In the genomic region with DNA sequence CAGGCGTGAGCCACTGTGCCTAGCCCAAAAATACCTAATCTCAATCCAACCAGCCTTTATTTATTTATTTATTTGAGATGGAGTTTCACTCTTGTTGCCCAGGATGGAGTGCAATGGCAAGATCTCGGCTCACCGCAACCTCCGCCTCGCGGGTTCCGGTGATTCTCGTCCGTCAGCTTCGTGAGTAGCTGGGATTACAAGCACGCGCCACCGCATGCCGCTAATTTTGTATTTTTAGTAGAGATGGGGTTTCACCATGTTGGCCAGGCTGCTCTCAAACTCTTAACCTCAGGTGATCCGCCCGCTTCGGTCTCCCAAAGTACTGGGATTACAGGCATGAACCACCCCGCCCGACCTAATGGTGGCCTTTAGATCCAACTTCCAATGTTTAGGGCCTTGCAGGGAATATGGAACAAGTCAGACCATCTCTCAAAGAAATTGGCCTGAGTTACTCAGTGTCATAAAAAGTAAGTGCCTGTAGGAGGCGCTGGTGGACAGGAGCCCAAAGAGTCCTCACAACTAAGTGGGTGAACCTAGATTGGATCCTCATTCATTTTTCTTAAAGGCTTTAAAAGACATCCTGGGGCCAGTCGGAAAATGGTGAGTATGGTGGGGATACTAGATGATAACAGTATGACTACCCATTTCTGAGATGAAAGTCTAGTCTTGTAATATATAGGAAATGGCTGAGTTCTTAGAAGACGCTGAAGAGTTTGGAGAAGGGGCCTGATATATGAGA, we compare ENCODE assay signal across 10 cellular contexts. TPM values are rescaled to one million over a fixed set of nuclear protein-coding genes. Genes with fewer than 3 reads are reported as not detected.
DNase-seq lines count a peak whose midpoint lies in the region; ATAC-seq and TF ChIP-seq lines count a peak whose summit lies in the region.
"Had no signal": no experiment of that assay in that cellular context is flagged by ENCODE, and none has a peak within 500 bp of the region (broad histone marks: within the 10 kb centered on the region; RNA-seq: fewer than 3 reads in every experiment).

No MANE protein-coding gene starts in this region.

- no peak overlapping the region for H3K4me2 ChIP-seq in GM23248 (ENCODE audit: unreplicated experiment)

- no peaks in the 10 kb centered on the region for H3F3A ChIP-seq in GM23248 (ENCODE audit: insufficient read depth)

- H3K4me3 ChIP-seq in CD8-positive, alpha-beta T cell (ENCODE audit: low read depth, low read length): no peak overlapping the region
- no peak overlapping the region for H3K4me3 ChIP-seq in GM23248
- H3K4me3 ChIP-seq in Panc1 (ENCODE audit: low read depth in 2 of 2, low read length in 2 of 2): no peak overlapping the region
- no peak overlapping the region for H3K4me3 ChIP-seq in astrocyte of the spinal cord (ENCODE audit: low read depth, low read length)
- H3K4me3 ChIP-seq: SK-N-MC had no signal

- H3K36me3 ChIP-seq in CD8-positive, alpha-beta T cell (ENCODE audit: insufficient read depth, low read length): no peaks in the 10 kb centered on the region
- H3K36me3 ChIP-seq in GM23248 (ENCODE audit: low read depth) (no peaks in the 10 kb centered on the region), Panc1 (ENCODE audit: control insufficient read depth, insufficient read depth, low read length) (no peaks in the 10 kb centered on the region)

- H3K36me3 Mint-ChIP-seq in CD8-positive, alpha-beta T cell: no peaks in the 10 kb centered on the region
- H3K36me3 Mint-ChIP-seq in memory B cell: no peaks in the 10 kb centered on the region

- DNase-seq in CD8-positive, alpha-beta T cell: peak in 4 of 7 experiments; percentile 19 to 64 (median 58)
- DNase-seq in GM23248 (peak; percentile 50), Panc1 (ENCODE audit: low read depth, low spot score) (no peak), astrocyte of the spinal cord (ENCODE audit: low read depth, low spot score) (peak; percentile 27), memory B cell (ENCODE audit: low spot score in 2 of 2) (peak; percentile 31 to 47)

- peaks cover 27% of the 10 kb centered on the region for H3K4me1 ChIP-seq in CD8-positive, alpha-beta T cell (ENCODE audit: insufficient read depth, low read length)
- H3K4me1 ChIP-seq in GM23248 (ENCODE audit: insufficient read depth) (no peaks in the 10 kb centered on the region), Panc1 (ENCODE audit: control insufficient read depth, insufficient read depth, low read length) (peaks cover 2% of the 10 kb centered on the region; the same call in 1 of the 2 replicates)

- peak overlapping the region; percentile 43 for H3K27ac Mint-ChIP-seq in CD8-positive, alpha-beta T cell
- no peak overlapping the region for H3K27ac Mint-ChIP-seq in memory B cell

- no peak overlapping the region for H3K9ac ChIP-seq in GM23248

- BruUV-seq in Panc1 (replicated peaks; lab: Mats Ljungman, UMichigan): no TSS peak

- no peaks in the 10 kb centered on the region for H3K9me3 Mint-ChIP-seq in CD8-positive, alpha-beta T cell
- H3K9me3 Mint-ChIP-seq in memory B cell: no peaks in the 10 kb centered on the region

- CTCF ChIA-PET in CD8-positive, alpha-beta T cell (lab: Charles Lee): interaction anchor here (0.8 to 15.1 kb wide), 15 partner anchors 8 to 67 kb away, joined by 3 to 256 read pairs (median 7); no protein-coding TSS in a partner anchor
- CTCF ChIA-PET in Panc1 (lab: Charles Lee): no interaction called here

- no peaks in the 10 kb centered on the region for H4K20me1 ChIP-seq in GM23248 (ENCODE audit: insufficient read depth)

- no peaks in the 10 kb centered on the region for H3K79me2 ChIP-seq in GM23248 (ENCODE audit: insufficient read depth)

- POLR2A ChIA-PET in CD8-positive, alpha-beta T cell (lab: Charles Lee): interaction anchor here (0.9 kb wide), 1 partner anchor 188 kb away, joined by 3 read pairs; no protein-coding TSS in a partner anchor
- POLR2A ChIA-PET in Panc1 (lab: Charles Lee): no interaction called here

- no peaks in the 10 kb centered on the region for H3K9me2 ChIP-seq in GM23248 (ENCODE audit: insufficient read depth)

- 64 to 74% methylated on average over 22 of the region's 22 CpGs for WGBS in GM23248 (ENCODE audit: low coverage in 1 of 2, low lambda C conversion rate in 2 of 2, missing lambda C conversion rate in 2 of 2), 2 experiments

- H3K27me3 Mint-ChIP-seq in CD8-positive, alpha-beta T cell (ENCODE audit: low read depth): no peaks in the 10 kb centered on the region
- no peaks in the 10 kb centered on the region for H3K27me3 Mint-ChIP-seq in memory B cell

- no peaks in the 10 kb centered on the region for H3K27me3 ChIP-seq in CD8-positive, alpha-beta T cell (ENCODE audit: insufficient read depth, low read length)
- peaks cover 18% of the 10 kb centered on the region; the same call in 1 of the 2 replicates for H3K27me3 ChIP-seq in GM23248 (replicated peaks; ENCODE audit: insufficient read depth)
- H3K27me3 ChIP-seq in Panc1 (ENCODE audit: control insufficient read depth, insufficient read depth, low read length): no peaks in the 10 kb centered on the region

- peaks cover 38% of the 10 kb centered on the region for H3K4me1 Mint-ChIP-seq in CD8-positive, alpha-beta T cell (ENCODE audit: low read depth)
- H3K4me1 Mint-ChIP-seq in memory B cell: peaks cover 2% of the 10 kb centered on the region

- TF ChIP-seq CTCF in CD8-positive, alpha-beta T cell (IDR thresholded peaks at IDR 0.05): peak; percentile 55
- TF ChIP-seq CTCF in Panc1 (IDR thresholded peaks at IDR 0.05) (peak; percentile 85), astrocyte of the spinal cord (IDR thresholded peaks at IDR 0.05; ENCODE audit: low read depth, low read length) (peak; percentile 62)

- intact Hi-C loops in CD8-positive, alpha-beta T cell (cut with DNase I, micrococcal nuclease): loop anchor here in 1 of 2 experiments (1.0 to 2.0 kb wide), 3 partner anchors 35 to 72 kb away; no protein-coding TSS in a partner anchor
- intact Hi-C loops in Panc1 (cut with micrococcal nuclease; ENCODE audit: unreplicated experiment): no loop called here

- no peak overlapping the region for H3K4me3 Mint-ChIP-seq in CD8-positive, alpha-beta T cell
- no peak overlapping the region for H3K4me3 Mint-ChIP-seq in memory B cell

- ATAC-seq in CD8-positive, alpha-beta T cell: peak; percentile 61
- no peak; the same call in 1 of the 2 replicates for ATAC-seq in Panc1
- ATAC-seq in memory B cell (ENCODE audit: low read depth): no peak
- no peak for ATAC-seq in GM21526 (IDR thresholded peaks at IDR 0.05; ENCODE audit: low FRiP score, unreplicated experiment)
- ATAC-seq in GM21515 (IDR thresholded peaks at IDR 0.05; ENCODE audit: unreplicated experiment): no peak
- no peak for ATAC-seq in GM19397 (IDR thresholded peaks at IDR 0.05; ENCODE audit: unreplicated experiment)

- H3K9me3 ChIP-seq in CD8-positive, alpha-beta T cell (ENCODE audit: low read length): no peaks in the 10 kb centered on the region
- no peaks in the 10 kb centered on the region for H3K9me3 ChIP-seq in GM23248 (ENCODE audit: low read depth)
- no peaks in the 10 kb centered on the region for H3K9me3 ChIP-seq in Panc1 (ENCODE audit: control insufficient read depth, insufficient read depth, low read depth, low read length)

- H2AFZ ChIP-seq in GM23248: no peak overlapping the region

- in situ Hi-C loops in GM23248 (cut with MboI) (no loop called here), Panc1 (cut with HindIII; ENCODE audit: low pct_unique_long_range_greater_than_20kb, low sequenced_read_pairs) (no loop called here), astrocyte of the spinal cord (cut with HindIII; ENCODE audit: low sequenced_read_pairs) (no loop called here)

- H3K27ac ChIP-seq in CD8-positive, alpha-beta T cell (ENCODE audit: low read depth, low read length): no peak overlapping the region
- H3K27ac ChIP-seq in GM23248: no peak overlapping the region
- no peak overlapping the region for H3K27ac ChIP-seq in Panc1 (ENCODE audit: low read length)
- H3K27ac ChIP-seq: SK-N-MC had no signal

RNA-seq across cellular contexts. Expression of gene ZSCAN10, which starts 4.6 kb away (rescaled TPM):
- under 1 TPM in 1 of 2 experiments, not detected in 1; 0.62 TPM for total RNA-seq in CD8-positive, alpha-beta T cell
- not detected in 2 replicates for total RNA-seq in GM23248 (2014; rRNA removed; shearing (Covaris generic))
- polyA plus RNA-seq in GM23248 (2016; fragmentation: Nextera tagmentation; extraction: Ambion mirVana): 0.08 TPM in 1 of 2 replicates, not detected in the other
- total RNA-seq in Panc1 (2021; ENCODE audit: unreplicated experiment): 0.21 TPM
- polyA plus RNA-seq in Panc1 (2012; ENCODE audit: insufficient read length): not detected
- total RNA-seq: pulmonary artery endothelial cell had no signal

RNA-seq across cellular contexts. Expression of gene ZNF205, which starts 17.9 kb away (rescaled TPM):
- total RNA-seq in CD8-positive, alpha-beta T cell: not detected
- total RNA-seq in GM23248 (2014; rRNA removed; shearing (Covaris generic)): 12.5 and 14.6 TPM in 2 replicates
- polyA plus RNA-seq in GM23248 (2016; fragmentation: Nextera tagmentation; extraction: Ambion mirVana): 4.2 and 4.4 TPM in 2 replicates
- 18.3 TPM for total RNA-seq in Panc1 (2021; ENCODE audit: unreplicated experiment)
- polyA plus RNA-seq in Panc1 (2012; ENCODE audit: insufficient read length): 28.2 TPM

RNA-seq across cellular contexts. Expression of gene IL32, which starts 29.0 kb away (rescaled TPM):
- total RNA-seq in CD8-positive, alpha-beta T cell: 100 to 1,000 TPM; 123 to 127 TPM
- 0.76 TPM in 1 of 2 replicates, not detected in the other for total RNA-seq in GM23248 (2014; rRNA removed; shearing (Covaris generic))
- polyA plus RNA-seq in GM23248 (2016; fragmentation: Nextera tagmentation; extraction: Ambion mirVana): 0.56 and 1.0 TPM in 2 replicates
- 17.1 TPM for total RNA-seq in Panc1 (2021; ENCODE audit: unreplicated experiment)
- polyA plus RNA-seq in Panc1 (2012; ENCODE audit: insufficient read length): 18.5 TPM

RNA-seq across cellular contexts. Expression of gene ZNF213, which starts 40.4 kb away (rescaled TPM):
- 1 to 10 TPM; 1.8 to 2.2 TPM for total RNA-seq in CD8-positive, alpha-beta T cell
- total RNA-seq in GM23248 (2014; rRNA removed; shearing (Covaris generic)): 7.3 and 7.7 TPM in 2 replicates
- 5.3 and 5.4 TPM in 2 replicates for polyA plus RNA-seq in GM23248 (2016; fragmentation: Nextera tagmentation; extraction: Ambion mirVana)
- 12.3 TPM for total RNA-seq in Panc1 (2021; ENCODE audit: unreplicated experiment)
- 19.1 TPM for polyA plus RNA-seq in Panc1 (2012; ENCODE audit: insufficient read length)

RNA-seq across cellular contexts. Expression of gene MMP25, which starts 48.1 kb away (rescaled TPM):
- under 1 TPM; 0.11 to 0.36 TPM for total RNA-seq in CD8-positive, alpha-beta T cell
- total RNA-seq in GM23248 (2014; rRNA removed; shearing (Covaris generic)): not detected in 2 replicates
- polyA plus RNA-seq in GM23248 (2016; fragmentation: Nextera tagmentation; extraction: Ambion mirVana): 0.16 and 0.23 TPM in 2 replicates
- total RNA-seq in Panc1 (2021; ENCODE audit: unreplicated experiment): 0.67 TPM
- polyA plus RNA-seq in Panc1 (2012; ENCODE audit: insufficient read length): 2.1 TPM

Comparison
In these comparisons a context has a peak if more than half of its experiments do, and no peak if none do; other contexts are left out.
1. RNA of gene ZNF205, which starts 17.9 kb away (total RNA-seq): 18.3 TPM in Panc1 (single experiment) and 12.5 to 14.6 TPM in GM23248; not detected in CD8-positive, alpha-beta T cell; every median in the first group is over 10 times any median in the second.
2. RNA of gene IL32, which starts 29.0 kb away (total RNA-seq): 123 to 127 TPM in CD8-positive, alpha-beta T cell and 17.1 TPM in Panc1 (single experiment); 0.76 TPM in GM23248; every median in the first group is over 10 times any median in the second.
3. Peak in every context shown above with its lines, with median percentiles within 50 percentile points of each other: CTCF ChIP-seq.